Comparison of ENCODE assay signal across 20 cellular contexts in the genomic region with DNA sequence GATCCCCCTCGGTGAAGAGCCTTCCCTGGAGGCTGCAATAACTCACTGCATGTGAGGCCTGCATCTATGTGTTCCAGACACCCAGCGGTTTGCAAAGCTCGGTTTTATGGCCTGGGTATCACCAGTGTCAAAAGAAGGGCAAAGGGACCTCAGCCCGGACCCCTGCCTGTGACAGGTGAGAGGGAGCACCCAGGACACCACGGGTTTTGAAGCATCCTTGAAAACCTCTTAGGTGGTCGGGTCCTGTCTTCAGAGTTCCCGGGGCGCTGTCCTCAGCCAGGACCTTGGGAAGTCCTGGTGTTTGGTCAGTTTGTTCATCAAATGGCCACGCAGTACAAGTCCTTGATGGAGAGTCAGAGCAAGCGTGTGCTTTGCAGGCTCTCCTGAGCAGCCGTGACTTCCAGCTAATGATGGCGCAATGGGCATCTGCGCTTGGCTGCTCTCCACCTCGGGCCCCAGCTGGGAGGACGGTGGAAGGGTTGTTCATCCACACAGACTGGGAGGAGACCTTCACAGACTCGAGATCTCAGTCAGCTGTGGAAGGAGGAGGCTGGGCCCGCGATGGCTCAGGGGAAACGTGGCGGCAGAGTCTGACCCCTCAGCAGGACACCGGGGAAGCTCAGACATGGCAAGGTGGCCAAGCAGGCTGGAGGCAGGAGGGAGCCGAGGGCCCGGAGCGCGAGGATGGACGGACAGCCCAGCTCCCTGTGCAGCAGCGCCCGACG.
A peak's percentile ranks its signal among the peaks of the same experiment; 100 is the strongest.
DNase-seq lines count a peak whose midpoint lies in the region; ATAC-seq and TF ChIP-seq lines count a peak whose summit lies in the region.
"Had no signal": no experiment of that assay in that cellular context is flagged by ENCODE, and none has a peak within 500 bp of the region (broad histone marks: within the 10 kb centered on the region; RNA-seq: fewer than 3 reads in every experiment).

No MANE protein-coding gene starts in this region.

- DNase-seq in cardiac septum (ENCODE audit: low spot score) (peak; percentile 72), left ventricle myocardium superior (no peak), choroid plexus epithelial cell (ENCODE audit: low read depth) (peak; percentile 75), left lobe of liver (ENCODE audit: low spot score) (no peak), aorta (no peak)
- no peak for DNase-seq in stimulated activated CD4-positive, alpha-beta T cell treated with anti-CD3 and anti-CD28 coated beads, Interleukin-4, amount 100 ng/mL, for 24 hours
- DNase-seq in activated T-helper 2 cell treated with anti-CD3 and anti-CD28 coated beads, Interferon-gamma antibody, Interleukin-2, Interleukin-4, amounts not matched to agents 10 μg/mL and 5 μg/mL and 100 μg/mL, durations not matched to agents 14 hours and 24 hours and 36 hours (ENCODE audit: low spot score), result no peak
- DNase-seq: activated naive CD8-positive, alpha-beta T cell treated with anti-CD3 and anti-CD28 coated beads for 36 hours; activated T-cell treated with anti-CD3 and anti-CD28 coated beads, Interleukin-2, amount 50 U/mL, for 1 hour; Calu3; central memory CD4-positive, alpha-beta T cell; GDM1; H9; NCI-H1694 treated with DMSO at 0.1 percent for 48 hours; NCI-H510A had no signal

- no peak overlapping the region for H3K4me3 Mint-ChIP-seq in activated T-helper 2 cell treated with anti-CD3 and anti-CD28 coated beads, Interferon-gamma antibody, Interleukin-2, Interleukin-4, amounts not matched to agents 10 μg/mL and 5 μg/mL and 100 μg/mL, durations not matched to agents 14 hours and 24 hours and 36 hours (ENCODE audit: low read depth)
- H3K4me3 Mint-ChIP-seq: activated naive CD8-positive, alpha-beta T cell treated with anti-CD3 and anti-CD28 coated beads for 36 hours; H9; memory B cell; neural progenitor cell had no signal

- no peaks in the 10 kb centered on the region for H3K4me1 ChIP-seq in aorta (ENCODE audit: control insufficient read depth in 1 of 2, insufficient read depth in 2 of 2, low read length in 2 of 2)

- WGBS in aorta, 2 donors, result 92% methylated on average over 29 of the region's 29 CpGs

- H3K4me3 ChIP-seq in choroid plexus epithelial cell (ENCODE audit: low read depth, low read length) (no peak overlapping the region), aorta (ENCODE audit: low read length in 2 of 2) (no peak overlapping the region)
- H3K4me3 ChIP-seq: neural progenitor cell, right atrium auricular region, vagina had no signal

- no peak overlapping the region for H3K27ac ChIP-seq in aorta (ENCODE audit: low read depth in 1 of 2, low read length in 2 of 2)
- H3K27ac ChIP-seq: neural progenitor cell, right atrium auricular region, vagina had no signal

- H3K9me3 Mint-ChIP-seq in activated T-helper 2 cell treated with anti-CD3 and anti-CD28 coated beads, Interferon-gamma antibody, Interleukin-2, Interleukin-4, amounts not matched to agents 10 μg/mL and 5 μg/mL and 100 μg/mL, durations not matched to agents 14 hours and 24 hours and 36 hours, result no peaks in the 10 kb centered on the region
- H3K9me3 Mint-ChIP-seq: activated naive CD8-positive, alpha-beta T cell treated with anti-CD3 and anti-CD28 coated beads for 36 hours; H9; memory B cell had no signal

- intact Hi-C loops in cardiac septum (cut with DNase I) (no loop called here), left ventricle myocardium superior (cut with micrococcal nuclease) (no loop called here), aorta (cut with DNase I) (no loop called here)
- intact Hi-C loops in activated T-helper 2 cell treated with anti-CD3 and anti-CD28 coated beads, Interferon-gamma antibody, Interleukin-2, Interleukin-4, amounts not matched to agents 10 μg/mL and 5 μg/mL and 100 μg/mL, durations not matched to agents 14 hours and 24 hours and 36 hours (cut with micrococcal nuclease), result no loop called here

- peak; percentile 18 for TF ChIP-seq CTCF in choroid plexus epithelial cell (conservative IDR thresholded peaks at IDR 0.05; ENCODE audit: low read depth, low read length)

- no peaks in the 10 kb centered on the region for H3K27me3 ChIP-seq in aorta (ENCODE audit: control insufficient read depth in 1 of 2, insufficient read depth in 2 of 2, low read length in 1 of 2)
- H3K27me3 ChIP-seq: neural progenitor cell, right atrium auricular region, vagina had no signal

- H3K27me3 Mint-ChIP-seq in activated T-helper 2 cell treated with anti-CD3 and anti-CD28 coated beads, Interferon-gamma antibody, Interleukin-2, Interleukin-4, amounts not matched to agents 10 μg/mL and 5 μg/mL and 100 μg/mL, durations not matched to agents 14 hours and 24 hours and 36 hours (ENCODE audit: low read depth), result no peaks in the 10 kb centered on the region

- no peak overlapping the region for H3K27ac Mint-ChIP-seq in activated T-helper 2 cell treated with anti-CD3 and anti-CD28 coated beads, Interferon-gamma antibody, Interleukin-2, Interleukin-4, amounts not matched to agents 10 μg/mL and 5 μg/mL and 100 μg/mL, durations not matched to agents 14 hours and 24 hours and 36 hours
- H3K27ac Mint-ChIP-seq: activated naive CD8-positive, alpha-beta T cell treated with anti-CD3 and anti-CD28 coated beads for 36 hours; H9; memory B cell; neural progenitor cell had no signal

- no peaks in the 10 kb centered on the region for H3K4me1 Mint-ChIP-seq in activated T-helper 2 cell treated with anti-CD3 and anti-CD28 coated beads, Interferon-gamma antibody, Interleukin-2, Interleukin-4, amounts not matched to agents 10 μg/mL and 5 μg/mL and 100 μg/mL, durations not matched to agents 14 hours and 24 hours and 36 hours (ENCODE audit: low read depth)
- H3K4me1 Mint-ChIP-seq: activated naive CD8-positive, alpha-beta T cell treated with anti-CD3 and anti-CD28 coated beads for 36 hours; memory B cell had no signal

- H3K36me3 Mint-ChIP-seq in activated T-helper 2 cell treated with anti-CD3 and anti-CD28 coated beads, Interferon-gamma antibody, Interleukin-2, Interleukin-4, amounts not matched to agents 10 μg/mL and 5 μg/mL and 100 μg/mL, durations not matched to agents 14 hours and 24 hours and 36 hours (ENCODE audit: low read depth), result no peaks in the 10 kb centered on the region
- H3K36me3 Mint-ChIP-seq: activated naive CD8-positive, alpha-beta T cell treated with anti-CD3 and anti-CD28 coated beads for 36 hours; memory B cell; neural progenitor cell had no signal

- H3K9me3 ChIP-seq in aorta (ENCODE audit: control insufficient read depth, low read length), result no peaks in the 10 kb centered on the region
- H3K9me3 ChIP-seq: right atrium auricular region, vagina had no signal

- ATAC-seq in left ventricle myocardium superior (no peak), left lobe of liver (peak; percentile 31), aorta (ENCODE audit: low FRiP score) (no peak), GM18502 (IDR thresholded peaks at IDR 0.05; ENCODE audit: poor library complexity, unreplicated experiment) (no peak)

- H3K36me3 ChIP-seq in aorta (ENCODE audit: control insufficient read depth in 1 of 2, insufficient read depth in 2 of 2, low read length in 1 of 2), result no peaks in the 10 kb centered on the region
- H3K36me3 ChIP-seq: neural progenitor cell, right atrium auricular region, vagina had no signal

Comparison
In these comparisons a context has a peak if more than half of its experiments do, and no peak if none do; other contexts are left out.
1. DNase-seq: peak in cardiac septum (single experiment) and choroid plexus epithelial cell (single experiment); none in left ventricle myocardium superior (single experiment), left lobe of liver (single experiment), aorta (0 of 2), stimulated activated CD4-positive, alpha-beta T cell treated with anti-CD3 and anti-CD28 coated beads, Interleukin-4, amount 100 ng/mL, for 24 hours (single experiment) and activated T-helper 2 cell treated with anti-CD3 and anti-CD28 coated beads, Interferon-gamma antibody, Interleukin-2, Interleukin-4, amounts not matched to agents 10 μg/mL and 5 μg/mL and 100 μg/mL, durations not matched to agents 14 hours and 24 hours and 36 hours (single experiment).